18 cellular contexts compared by ENCODE assay signal in the genomic region with DNA sequence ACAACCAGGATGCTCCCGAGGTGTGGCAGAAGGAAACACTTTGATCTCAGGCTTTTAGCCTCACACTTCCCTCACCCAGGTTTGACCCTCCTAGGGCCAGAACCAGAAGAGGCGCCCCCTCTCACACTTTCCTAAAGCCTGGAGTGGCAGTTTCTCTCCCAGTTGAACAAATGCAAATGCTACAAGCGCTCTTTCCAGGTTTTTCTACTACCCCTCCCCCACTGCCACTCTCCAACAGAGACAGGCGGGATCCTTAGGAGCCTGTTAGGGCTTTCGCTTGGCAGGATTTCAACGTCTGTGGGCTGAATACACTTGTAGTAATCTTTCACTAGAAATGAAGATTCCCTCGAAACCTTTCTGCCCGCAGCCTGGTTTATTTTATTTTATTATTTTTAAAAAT. TPM values are rescaled to one million over a fixed set of nuclear protein-coding genes. Genes with fewer than 3 reads are reported as not detected.
DNase-seq lines count a peak whose midpoint lies in the region; ATAC-seq and TF ChIP-seq lines count a peak whose summit lies in the region.
"Had no signal": no experiment of that assay in that cellular context is flagged by ENCODE, and none has a peak within 500 bp of the region (broad histone marks: within the 10 kb centered on the region; RNA-seq: fewer than 3 reads in every experiment).

No MANE protein-coding gene starts in this region.

- WGBS in gastroesophageal sphincter (ENCODE audit: low coverage in 1 of 2), 2 donors = 71 to 100% methylated on average over 2 to 8 of the region's 8 CpGs

- TF ChIP-seq CTCF in HEK293 (tag by site-specific recombination; IDR thresholded peaks at IDR 0.05) (no peak), gastroesophageal sphincter (IDR thresholded peaks at IDR 0.05) (no peak), osteocyte (IDR thresholded peaks at IDR 0.05) (no peak)

- H3K4me1 Mint-ChIP-seq in osteocyte (ENCODE audit: unreplicated experiment) = peaks cover 16% of the 10 kb centered on the region

- CTCF ChIA-PET in HEK293 (lab: Yijun Ruan, JAX) = interaction anchor here (5.7 to 6.0 kb wide), 2 partner anchors 55 to 100 kb away, joined by 65 to 69 read pairs; no protein-coding TSS in a partner anchor

- H3K4me3 ChIP-seq in HEK293 (ENCODE audit: low read depth, low read length) (no peak overlapping the region), gastroesophageal sphincter (peak overlapping the region; percentile 12 to 66), skeletal muscle tissue (ENCODE audit: low read length in 3 of 3) (peak overlapping the region in 2 of 3 donors; percentile 23 to 75)
- H3K4me3 ChIP-seq: BLaER1, MG63 had no signal

- H3K9me3 ChIP-seq in HEK293 (ENCODE audit: control insufficient read depth, insufficient read depth, low read depth, low read length) (no peaks in the 10 kb centered on the region), gastroesophageal sphincter (no peaks in the 10 kb centered on the region), skeletal muscle tissue (ENCODE audit: control insufficient read depth in 3 of 3, low read length in 3 of 3) (no peaks in the 10 kb centered on the region)
- H3K9me3 ChIP-seq: BLaER1, MG63, right lobe of liver, transverse colon had no signal

- peak; percentile 47 to 74 for DNase-seq in NCI-H526 (lab: John Stamatoyannopoulos, UW)
- DNase-seq in epidermal melanocyte (ENCODE audit: insufficient read length, low spot score) = no peak
- no peak for DNase-seq in cerebellar cortex (ENCODE audit: low spot score)
- DNase-seq in osteocyte (ENCODE audit: extremely low spot score, unreplicated experiment) = no peak
- DNase-seq: activated CD8-positive, alpha-beta T cell treated with anti-CD3 and anti-CD28 coated beads, Interleukin-2, amount 10 ng/mL, durations not matched to agents 7 days and 5 days; MG63; midbrain; NCI-H1930; right lobe of liver; stimulated activated CD4-positive, alpha-beta T cell treated with anti-CD3 and anti-CD28 coated beads, Interleukin-2, amount 100 ng/mL, for 48 hours; transverse colon had no signal

- no peaks in the 10 kb centered on the region for H3K27me3 Mint-ChIP-seq in osteocyte (ENCODE audit: unreplicated experiment)

- POLR2A ChIA-PET in HEK293 (lab: Yijun Ruan, JAX) = no interaction called here

- H3K36me3 Mint-ChIP-seq in osteocyte (ENCODE audit: unreplicated experiment) = no peaks in the 10 kb centered on the region

- no peak for ATAC-seq in gastroesophageal sphincter
- ATAC-seq: activated CD8-positive, alpha-beta T cell treated with anti-CD3 and anti-CD28 coated beads, Interleukin-2, amount 10 ng/mL, durations not matched to agents 7 days and 5 days had no signal

- H3K4me1 ChIP-seq in HEK293 (ENCODE audit: control insufficient read depth, insufficient read depth, low read length) (peaks cover 3% of the 10 kb centered on the region; the same call in 1 of the 2 replicates), gastroesophageal sphincter (peaks cover 0 to 26% (median 0%) of the 10 kb centered on the region in 3 donors), skeletal muscle tissue (ENCODE audit: control insufficient read depth in 3 of 3, insufficient read depth in 3 of 3, low read length in 3 of 3) (peaks cover 13 to 23% (median 15%) of the 10 kb centered on the region in 3 donors)
- H3K4me1 ChIP-seq: right lobe of liver had no signal

- no peak overlapping the region for H3K4me3 Mint-ChIP-seq in osteocyte (ENCODE audit: unreplicated experiment)
- H3K4me3 Mint-ChIP-seq: activated CD8-positive, alpha-beta T cell treated with anti-CD3 and anti-CD28 coated beads, Interleukin-2, amount 10 ng/mL, durations not matched to agents 7 days and 5 days; activated T-helper 1 cell treated with anti-CD3 and anti-CD28 coated beads, Interleukin-12 subunit alpha, Interleukin-12 subunit beta, Interleukin-2, Interleukin-4 antibody, amounts not matched to agents 30 ng/mL and 10 ng/mL and 1 ng/mL, durations not matched to agents 14 hours and 24 hours and 36 hours had no signal

- H3K27me3 ChIP-seq in gastroesophageal sphincter (no peaks in the 10 kb centered on the region), skeletal muscle tissue (ENCODE audit: control insufficient read depth in 3 of 3, insufficient read depth in 3 of 3, low read length in 3 of 3) (peaks cover 0 to 16% (median 0%) of the 10 kb centered on the region in 3 donors)
- H3K27me3 ChIP-seq: MG63, transverse colon had no signal

- no peaks in the 10 kb centered on the region for H3K9me3 Mint-ChIP-seq in osteocyte (ENCODE audit: unreplicated experiment)
- H3K9me3 Mint-ChIP-seq: activated T-helper 1 cell treated with anti-CD3 and anti-CD28 coated beads, Interleukin-12 subunit alpha, Interleukin-12 subunit beta, Interleukin-2, Interleukin-4 antibody, amounts not matched to agents 30 ng/mL and 10 ng/mL and 1 ng/mL, durations not matched to agents 14 hours and 24 hours and 36 hours had no signal

- TF ChIP-seq EP300 in gastroesophageal sphincter (IDR thresholded peaks at IDR 0.05) = no peak

- H3K36me3 ChIP-seq in HEK293 (ENCODE audit: control insufficient read depth in 2 of 2, insufficient read depth in 1 of 2, low read length in 2 of 2) = no peaks in the 10 kb centered on the region
- H3K36me3 ChIP-seq in gastroesophageal sphincter = no peaks in the 10 kb centered on the region
- peaks cover 0 to 2% (median 0%) of the 10 kb centered on the region in 3 donors for H3K36me3 ChIP-seq in skeletal muscle tissue (ENCODE audit: control insufficient read depth in 3 of 3, insufficient read depth in 3 of 3, low read length in 3 of 3)
- H3K36me3 ChIP-seq: BLaER1, MG63, transverse colon had no signal

- TF ChIP-seq POLR2A in gastroesophageal sphincter (IDR thresholded peaks at IDR 0.05) = no peak

- H3K27ac Mint-ChIP-seq in osteocyte (ENCODE audit: unreplicated experiment) = no peak overlapping the region
- H3K27ac Mint-ChIP-seq: activated CD8-positive, alpha-beta T cell treated with anti-CD3 and anti-CD28 coated beads, Interleukin-2, amount 10 ng/mL, durations not matched to agents 7 days and 5 days; activated T-helper 1 cell treated with anti-CD3 and anti-CD28 coated beads, Interleukin-12 subunit alpha, Interleukin-12 subunit beta, Interleukin-2, Interleukin-4 antibody, amounts not matched to agents 30 ng/mL and 10 ng/mL and 1 ng/mL, durations not matched to agents 14 hours and 24 hours and 36 hours had no signal

- peak overlapping the region in 1 of 3 donors; percentile 34 for H3K9ac ChIP-seq in skeletal muscle tissue (ENCODE audit: low read depth in 1 of 3, low read length in 3 of 3)
- H3K9ac ChIP-seq: BLaER1 had no signal

- H3K27ac ChIP-seq in HEK293 (ENCODE audit: extremely low read depth, low read depth, low read length) (no peak overlapping the region), gastroesophageal sphincter (peak overlapping the region in 1 of 4 donors; percentile 42), skeletal muscle tissue (ENCODE audit: low read depth, low read length) (no peak overlapping the region)
- H3K27ac ChIP-seq: BLaER1 had no signal

TF ChIP-seq in HEK293, 187 proteins besides CTCF, POLR2A, EP300 and RAD21:
- TF ChIP-seq ZBTB8A (tag by site-specific recombination; IDR thresholded peaks at IDR 0.05) (0 out of 2 replicates have a peak, but pooled peaks have one; percentile 26), ZNF48 (tag by site-specific recombination; IDR thresholded peaks at IDR 0.05) (no peak), ZNF544 (tag by site-specific recombination; IDR thresholded peaks at IDR 0.05) (no peak), MZF1 (tag by site-specific recombination; IDR thresholded peaks at IDR 0.05; ENCODE audit: borderline replicate concordance) (no peak), TCF7L2 (IDR thresholded peaks at IDR 0.05; ENCODE audit: borderline replicate concordance, low read depth, low read length) (peak; percentile 29; the same call in 1 of the 2 replicates)
- TF ChIP-seq, protein P1, sequence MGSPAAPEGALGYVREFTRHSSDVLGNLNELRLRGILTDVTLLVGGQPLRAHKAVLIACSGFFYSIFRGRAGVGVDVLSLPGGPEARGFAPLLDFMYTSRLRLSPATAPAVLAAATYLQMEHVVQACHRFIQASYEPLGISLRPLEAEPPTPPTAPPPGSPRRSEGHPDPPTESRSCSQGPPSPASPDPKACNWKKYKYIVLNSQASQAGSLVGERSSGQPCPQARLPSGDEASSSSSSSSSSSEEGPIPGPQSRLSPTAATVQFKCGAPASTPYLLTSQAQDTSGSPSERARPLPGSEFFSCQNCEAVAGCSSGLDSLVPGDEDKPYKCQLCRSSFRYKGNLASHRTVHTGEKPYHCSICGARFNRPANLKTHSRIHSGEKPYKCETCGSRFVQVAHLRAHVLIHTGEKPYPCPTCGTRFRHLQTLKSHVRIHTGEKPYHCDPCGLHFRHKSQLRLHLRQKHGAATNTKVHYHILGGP (tag by site-specific recombination; IDR thresholded peaks at IDR 0.05) = peak; percentile 70

RNA-seq across cellular contexts. Expression of gene TSC22D3, which starts 2.4 kb away (rescaled TPM):
- 100 to 1,000 TPM; 561 to 849 (median 691) TPM for total RNA-seq in gastroesophageal sphincter
- total RNA-seq in skeletal muscle tissue = 30.3 TPM
- 187 and 212 TPM in 2 replicates for total RNA-seq in osteocyte

RNA-seq across cellular contexts. Expression of gene NCBP2L, which starts 4.3 kb away (rescaled TPM):
- total RNA-seq in gastroesophageal sphincter (under 1 TPM in 1 of 4 donors, not detected in 3; 0.31 TPM), skeletal muscle tissue (1.0 TPM), osteocyte (not detected in 2 replicates)
- total RNA-seq: activated CD8-positive, alpha-beta T cell treated with anti-CD3 and anti-CD28 coated beads, Interleukin-2, amount 10 ng/mL, durations not matched to agents 7 days and 5 days; activated T-helper 1 cell treated with anti-CD3 and anti-CD28 coated beads, Interleukin-12 subunit alpha, Interleukin-12 subunit beta, Interleukin-2, Interleukin-4 antibody, amounts not matched to agents 30 ng/mL and 10 ng/mL and 1 ng/mL, durations not matched to agents 14 hours and 24 hours and 36 hours; cerebellum; right lobe of liver; RPMI7951; transverse colon had no signal

RNA-seq across cellular contexts. Expression of gene MID2, which starts 52.5 kb away (rescaled TPM):
- total RNA-seq in gastroesophageal sphincter = 10 to 100 TPM; 32.2 to 66.6 (median 57.0) TPM
- total RNA-seq in skeletal muscle tissue = 17.7 TPM
- 13.0 and 13.1 TPM in 2 replicates for total RNA-seq in osteocyte

Comparison
In these comparisons a context has a peak if more than half of its experiments do, and no peak if none do; other contexts are left out.
1. DNase-seq: peak in NCI-H526 (2 of 2); none in epidermal melanocyte (single experiment), cerebellar cortex (single experiment) and osteocyte (single experiment).